Comparison of ENCODE assay signal across 37 cellular contexts in the genomic region with DNA sequence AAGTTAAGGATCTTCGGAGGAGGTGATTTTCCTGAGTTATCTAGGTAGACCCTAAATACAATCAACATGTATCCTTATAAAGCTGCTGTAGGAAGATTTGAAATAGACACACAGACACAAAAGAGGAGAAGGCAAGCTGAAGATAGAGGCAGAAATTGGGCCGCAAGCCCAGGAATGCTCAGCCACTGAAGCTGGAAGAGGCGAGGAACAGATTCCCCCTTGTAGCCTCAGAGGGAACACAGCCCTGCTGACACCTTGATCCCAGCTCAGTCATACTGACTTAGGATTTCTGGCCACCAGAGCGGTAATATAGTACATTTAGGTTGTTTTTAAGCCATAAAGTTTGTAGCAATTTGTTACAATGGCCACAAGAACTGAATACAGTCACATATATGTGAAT.
"Had no signal": no experiment of that assay in that cellular context is flagged by ENCODE, and none has a peak within 500 bp of the region (broad histone marks: within the 10 kb centered on the region; RNA-seq: fewer than 3 reads in every experiment).

No MANE protein-coding gene starts in this region.

- DNase-seq: activated B cell treated with CpG ODN at 0.5 μM for 24 hours; activated CD4-positive, alpha-beta memory T cell treated with anti-CD3 and anti-CD28 coated beads for 36 hours; activated CD4-positive, alpha-beta T cell treated with anti-CD3 and anti-CD28 coated beads for 4 hours; activated CD4-positive, alpha-beta T cell treated with anti-CD3 and anti-CD28 coated beads, Interleukin-2, amount 10 ng/mL, durations not matched to agents 24 days and 14 days; activated CD4-positive, alpha-beta T cell treated with anti-CD3 and anti-CD28 coated beads, Interleukin-2, amount 50 U/mL, for 1 hour; activated CD4-positive, alpha-beta T cell treated with anti-CD3 and anti-CD28 coated beads, Interleukin-2, amount 50 U/mL, for 4 hours; activated CD4-positive, CD25-positive, alpha-beta regulatory T cell treated with anti-CD3 and anti-CD28 coated beads, Interleukin-2, amount 50 U/mL, for 72 hours; activated CD8-positive, alpha-beta memory T cell treated with anti-CD3 and anti-CD28 coated beads, Interleukin-2, amount 50 U/mL, for 4 hours; activated CD8-positive, alpha-beta T cell treated with anti-CD3 and anti-CD28 coated beads for 36 hours; activated effector memory CD4-positive, alpha-beta T cell treated with anti-CD3 and anti-CD28 coated beads, Interleukin-2, amount 50 U/mL, for 16 hours; activated gamma-delta T cell treated with Interleukin-2 at 50 U/mL for 16 hours; activated naive CD4-positive, alpha-beta T cell; activated naive CD4-positive, alpha-beta T cell treated with anti-CD3 and anti-CD28 coated beads for 36 hours; activated naive CD4-positive, alpha-beta T cell treated with anti-CD3 and anti-CD28 coated beads, Interleukin-2, amount 50 U/mL, for 16 hours; activated naive CD8-positive, alpha-beta T cell treated with anti-CD3 and anti-CD28 coated beads for 36 hours; activated T-cell treated with anti-CD3 and anti-CD28 coated beads for 4 hours; activated T-cell treated with anti-CD3 and anti-CD28 coated beads, Interleukin-2, amount 50 U/mL, for 1 hour; activated T-cell treated with anti-CD3 and anti-CD28 coated beads, Interleukin-2, amount 50 U/mL, for 4 hours; activated T-cell treated with anti-CD3 and anti-CD28 coated beads, Interleukin-2, amount 50 U/mL, for 72 hours; adrenal gland; amniotic stem cell; aorta; body of pancreas; brain microvascular endothelial cell; caudate nucleus; cerebellar nuclear complex; T-helper 1 cell; T-helper 2 cell; T-helper 9 cell had no signal

- H3K36me3 Mint-ChIP-seq: activated CD4-positive, alpha-beta memory T cell treated with anti-CD3 and anti-CD28 coated beads for 36 hours; activated naive CD4-positive, alpha-beta T cell treated with anti-CD3 and anti-CD28 coated beads, Interleukin-2, amount 50 U/mL, for 72 hours; activated naive CD8-positive, alpha-beta T cell treated with anti-CD3 and anti-CD28 coated beads for 36 hours had no signal

- H3K27me3 ChIP-seq: adrenal gland, body of pancreas, brain microvascular endothelial cell, breast epithelium had no signal

- H3K9me3 Mint-ChIP-seq: activated B cell treated with CpG ODN at 0.5 μM for 24 hours; activated CD4-positive, alpha-beta T cell treated with anti-CD3 and anti-CD28 coated beads, Interleukin-2, amount 10 ng/mL, durations not matched to agents 24 days and 14 days; activated CD8-positive, alpha-beta T cell treated with anti-CD3 and anti-CD28 coated beads for 36 hours; activated T-cell treated with anti-CD3 and anti-CD28 coated beads, Interleukin-2, amount 50 U/mL, for 4 hours; activated T-helper 1 cell treated with anti-CD3 and anti-CD28 coated beads, Interleukin-12 subunit alpha, Interleukin-12 subunit beta, Interleukin-2, Interleukin-4 antibody, amounts not matched to agents 30 ng/mL and 10 ng/mL and 1 ng/mL, durations not matched to agents 14 hours and 24 hours and 36 hours; activated T-helper 17 cell treated with anti-CD3 and anti-CD28 coated beads, Interleukin-2, amount 50 U/mL, for 72 hours; central memory CD8-positive, alpha-beta T cell had no signal

- H3K4me1 Mint-ChIP-seq: activated B cell treated with CpG ODN at 0.5 μM for 24 hours; activated CD4-positive, alpha-beta T cell treated with anti-CD3 and anti-CD28 coated beads, Interleukin-2, amount 10 ng/mL, durations not matched to agents 24 days and 14 days; activated naive CD8-positive, alpha-beta T cell treated with anti-CD3 and anti-CD28 coated beads for 36 hours; activated T-helper 17 cell treated with anti-CD3 and anti-CD28 coated beads, Interleukin-2, amount 50 U/mL, for 72 hours; central memory CD8-positive, alpha-beta T cell had no signal

- H3K4me3 ChIP-seq: adrenal gland, body of pancreas, breast epithelium had no signal

- H3K36me3 ChIP-seq: adrenal gland, brain microvascular endothelial cell, breast epithelium had no signal

- H3K27me3 Mint-ChIP-seq: activated CD4-positive, alpha-beta memory T cell treated with anti-CD3 and anti-CD28 coated beads for 36 hours; activated CD4-positive, alpha-beta T cell treated with anti-CD3 and anti-CD28 coated beads, Interleukin-2, amount 10 ng/mL, durations not matched to agents 24 days and 14 days; activated CD8-positive, alpha-beta T cell treated with anti-CD3 and anti-CD28 coated beads for 36 hours; central memory CD8-positive, alpha-beta T cell had no signal

- H3K27ac Mint-ChIP-seq: activated B cell treated with CpG ODN at 0.5 μM for 24 hours; activated CD4-positive, alpha-beta memory T cell treated with anti-CD3 and anti-CD28 coated beads for 36 hours; activated CD4-positive, alpha-beta T cell treated with anti-CD3 and anti-CD28 coated beads, Interleukin-2, amount 10 ng/mL, durations not matched to agents 24 days and 14 days; activated CD8-positive, alpha-beta T cell treated with anti-CD3 and anti-CD28 coated beads for 36 hours; activated naive CD4-positive, alpha-beta T cell treated with anti-CD3 and anti-CD28 coated beads for 36 hours; activated naive CD4-positive, alpha-beta T cell treated with anti-CD3 and anti-CD28 coated beads, Interleukin-2, amount 50 U/mL, for 72 hours; activated naive CD8-positive, alpha-beta T cell treated with anti-CD3 and anti-CD28 coated beads for 36 hours; activated T-cell treated with anti-CD3 and anti-CD28 coated beads, Interleukin-2, amount 50 U/mL, for 72 hours; activated T-helper 1 cell treated with anti-CD3 and anti-CD28 coated beads, Interleukin-12 subunit alpha, Interleukin-12 subunit beta, Interleukin-2, Interleukin-4 antibody, amounts not matched to agents 30 ng/mL and 10 ng/mL and 1 ng/mL, durations not matched to agents 14 hours and 24 hours and 36 hours; activated T-helper 17 cell treated with anti-CD3 and anti-CD28 coated beads, Interleukin-2, amount 50 U/mL, for 72 hours; T-helper 1 cell treated with Interleukin-12 subunit alpha and Interleukin-12 subunit beta and Interleukin-4 antibody, amounts not matched to agents 30 μg/mL and 1 μg/mL, for 36 hours; T-helper 2 cell treated with Interferon-gamma antibody and Interleukin-4, amounts not matched to agents 5 μg/mL and 100 μg/mL, for 36 hours had no signal

- H3K27ac ChIP-seq: adrenal gland, body of pancreas, brain microvascular endothelial cell, breast epithelium, VCaP had no signal

- H3K9me3 ChIP-seq: adrenal gland, body of pancreas, breast epithelium had no signal

- H3K4me1 ChIP-seq: breast epithelium had no signal

- ATAC-seq: activated CD8-positive, alpha-beta T cell treated with anti-CD3 and anti-CD28 coated beads for 36 hours; activated T-cell treated with anti-CD3 and anti-CD28 coated beads, Interleukin-2, amount 50 U/mL, for 4 hours; activated T-cell treated with anti-CD3 and anti-CD28 coated beads, Interleukin-2, amount 50 U/mL, for 72 hours; activated T-helper 17 cell treated with anti-CD3 and anti-CD28 coated beads, Interleukin-2, amount 50 U/mL, for 72 hours; body of pancreas had no signal

- H3K4me3 Mint-ChIP-seq: activated B cell treated with CpG ODN at 0.5 μM for 24 hours; activated CD4-positive, alpha-beta memory T cell treated with anti-CD3 and anti-CD28 coated beads for 36 hours; activated CD4-positive, alpha-beta T cell treated with anti-CD3 and anti-CD28 coated beads, Interleukin-2, amount 10 ng/mL, durations not matched to agents 24 days and 14 days; activated CD8-positive, alpha-beta T cell treated with anti-CD3 and anti-CD28 coated beads for 36 hours; activated naive CD4-positive, alpha-beta T cell treated with anti-CD3 and anti-CD28 coated beads for 36 hours; activated naive CD8-positive, alpha-beta T cell treated with anti-CD3 and anti-CD28 coated beads for 36 hours; activated T-cell treated with anti-CD3 and anti-CD28 coated beads, Interleukin-2, amount 50 U/mL, for 4 hours; activated T-cell treated with anti-CD3 and anti-CD28 coated beads, Interleukin-2, amount 50 U/mL, for 72 hours; activated T-helper 1 cell treated with anti-CD3 and anti-CD28 coated beads, Interleukin-12 subunit alpha, Interleukin-12 subunit beta, Interleukin-2, Interleukin-4 antibody, amounts not matched to agents 30 ng/mL and 10 ng/mL and 1 ng/mL, durations not matched to agents 14 hours and 24 hours and 36 hours; activated T-helper 17 cell treated with anti-CD3 and anti-CD28 coated beads, Interleukin-2, amount 50 U/mL, for 72 hours; central memory CD8-positive, alpha-beta T cell; T-helper 1 cell treated with Interleukin-12 subunit alpha and Interleukin-12 subunit beta and Interleukin-4 antibody, amounts not matched to agents 30 μg/mL and 1 μg/mL, for 36 hours; T-helper 2 cell treated with Interferon-gamma antibody and Interleukin-4, amounts not matched to agents 5 μg/mL and 100 μg/mL, for 36 hours had no signal
